In genomic region chr17:39730095-39730921, GRCh38 we compare ENCODE assay signal across 7 cellular contexts. TPM values are rescaled to one million over a fixed set of nuclear protein-coding genes. Genes with fewer than 3 reads are reported as not detected.
DNase-seq lines count a peak whose midpoint lies in the region; ATAC-seq lines count a peak whose summit lies in the region.

A gene with protein sequence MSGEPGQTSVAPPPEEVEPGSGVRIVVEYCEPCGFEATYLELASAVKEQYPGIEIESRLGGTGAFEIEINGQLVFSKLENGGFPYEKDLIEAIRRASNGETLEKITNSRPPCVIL (minus strand): TSS chr17:39730532. CDS start chr17:39730495, 37 bp downstream.

- intact Hi-C loops in sciatic nerve (cut with DNase I), result no loop called here

- peak; percentile 86 for ATAC-seq in GM18502 (IDR thresholded peaks at IDR 0.05; ENCODE audit: poor library complexity, unreplicated experiment)
- peak; percentile 78 for ATAC-seq in HG02938 (IDR thresholded peaks at IDR 0.05; ENCODE audit: unreplicated experiment)
- ATAC-seq in sciatic nerve, result peak; percentile 96

- peak; percentile 6 for DNase-seq in NCI-H187 treated with DMSO at 0.1 percent for 48 hours (lab: John Stamatoyannopoulos, UW)
- peak; percentile 91 for DNase-seq in T1000 (lab: John Stamatoyannopoulos, UW)
- DNase-seq in astrocyte of the hippocampus (ENCODE audit: low read depth, low spot score), result peak; percentile 95
- peak; percentile 62 to 87 for DNase-seq in hippocampal formation (lab: John Stamatoyannopoulos, UW)
- peak; percentile 97 for DNase-seq in sciatic nerve (ENCODE audit: low spot score)

RNA-seq across cellular contexts. Expression of the gene that starts here (rescaled TPM):
- 18.5 TPM for total RNA-seq in sciatic nerve

Comparison
In these comparisons a context has a peak if more than half of its experiments do, and no peak if none do; other contexts are left out.
1. Peak in every context shown above with its lines: DNase-seq and ATAC-seq.
2. DNase-seq: peak in every context shown above with its lines; median percentile 97 in sciatic nerve; 95 in astrocyte of the hippocampus; 91 in T1000; 74 in hippocampal formation; 6 in NCI-H187 treated with DMSO at 0.1 percent for 48 hours.